In genomic region chr6:89828475-89828987, GRCh38 we compare ENCODE assay signal across 8 cellular contexts. TPM values are rescaled to one million over a fixed set of nuclear protein-coding genes. Genes with fewer than 3 reads are reported as not detected.
DNase-seq lines count a peak whose midpoint lies in the region; ATAC-seq and TF ChIP-seq lines count a peak whose summit lies in the region.
"Not testable (repeated sequence)": the region's sequence is repeated elsewhere in the genome, so short reads cannot be mapped to it uniquely, and the experiment has no call there.

No MANE protein-coding gene starts in this region.

- H3K27me3 ChIP-seq in OCI-LY3 (ENCODE audit: low read depth, low read length); heart left ventricle; mononuclear cell (ENCODE audit: insufficient read depth, low read length); sigmoid colon; vagina: not testable (repeated sequence)

- H3K27me3 Mint-ChIP-seq in activated T-cell treated with anti-CD3 and anti-CD28 coated beads, Interleukin-2, amount 50 U/mL, for 4 hours (ENCODE audit: low read depth); chondrocyte (ENCODE audit: low read depth): not testable (repeated sequence)

- not testable (repeated sequence) for TF ChIP-seq POLR2A in heart left ventricle (IDR thresholded peaks at IDR 0.05); sigmoid colon (IDR thresholded peaks at IDR 0.05); vagina (IDR thresholded peaks at IDR 0.05)

- not testable (repeated sequence) for H3K9me3 ChIP-seq in OCI-LY3 (ENCODE audit: insufficient read depth, low read length); heart left ventricle; mononuclear cell (ENCODE audit: low read depth, low read length); sigmoid colon; vagina

- H3K4me1 ChIP-seq in OCI-LY3 (ENCODE audit: low read length) = not testable (repeated sequence)
- H3K4me1 ChIP-seq in heart left ventricle (peaks cover 0 to 24% (median 10%) of the 10 kb centered on the region in 12 donors), mononuclear cell (ENCODE audit: insufficient read depth, low read length) (peaks cover 19% of the 10 kb centered on the region), sigmoid colon (peaks cover 0 to 22% (median 16%) of the 10 kb centered on the region in 4 donors), vagina (peaks cover 15% of the 10 kb centered on the region)

- peak overlapping the region; percentile 76 for H2AFZ ChIP-seq in OCI-LY3 (ENCODE audit: low read depth, low read length)

- peak overlapping the region; percentile 49 for H3K4me2 ChIP-seq in OCI-LY3 (ENCODE audit: low read length)

- DNase-seq in activated T-cell treated with anti-CD3 and anti-CD28 coated beads, Interleukin-2, amount 50 U/mL, for 4 hours; heart left ventricle; sigmoid colon; vagina (ENCODE audit: extremely low spot score in 2 of 2): not testable (repeated sequence)
- DNase-seq in chondrocyte (ENCODE audit: low spot score) = peak; percentile 39

- H3K9me3 Mint-ChIP-seq in activated T-cell treated with anti-CD3 and anti-CD28 coated beads, Interleukin-2, amount 50 U/mL, for 4 hours; chondrocyte (ENCODE audit: low read depth): not testable (repeated sequence)

- peaks cover 26% of the 10 kb centered on the region for H3K4me1 Mint-ChIP-seq in activated T-cell treated with anti-CD3 and anti-CD28 coated beads, Interleukin-2, amount 50 U/mL, for 4 hours (ENCODE audit: low read depth)
- peaks cover 31% of the 10 kb centered on the region for H3K4me1 Mint-ChIP-seq in chondrocyte (ENCODE audit: low read depth)

- intact Hi-C loops in heart left ventricle (cut with DNase I); vagina (cut with DNase I): not testable (repeated sequence)
- intact Hi-C loops in sigmoid colon (cut with DNase I) = loop anchor here (5.0 to 10.0 kb wide), 4 partner anchors 191 to 866 kb away; partner anchors contain the start of genes ANKRD6, LYRM2 and RNGTT

- H3K36me3 Mint-ChIP-seq in activated T-cell treated with anti-CD3 and anti-CD28 coated beads, Interleukin-2, amount 50 U/mL, for 4 hours (ENCODE audit: insufficient read depth); chondrocyte (ENCODE audit: low read depth): not testable (repeated sequence)

- WGBS in heart left ventricle, 4 donors = 67 to 75% (median 71%) methylated on average over 13 of the region's 13 CpGs
- WGBS in sigmoid colon, 2 donors = 25 to 54% methylated on average over 13 of the region's 13 CpGs

- H3K27ac Mint-ChIP-seq in chondrocyte (ENCODE audit: unreplicated experiment) = peak overlapping the region; percentile 94

- not testable (repeated sequence) for TF ChIP-seq CTCF in GM12875 (IDR thresholded peaks at IDR 0.05; ENCODE audit: borderline replicate concordance, insufficient read depth, low read depth, low read length); OCI-LY3 (IDR thresholded peaks at IDR 0.05; ENCODE audit: low read depth, low read length); chondrocyte (IDR thresholded peaks at IDR 0.05); heart left ventricle (IDR thresholded peaks at IDR 0.05); sigmoid colon (IDR thresholded peaks at IDR 0.05); vagina (IDR thresholded peaks at IDR 0.05)

- H3K4me3 ChIP-seq in GM12875 (ENCODE audit: low read depth, low read length) (peak overlapping the region; percentile 65), OCI-LY3 (ENCODE audit: low read length) (peak overlapping the region; percentile 95), heart left ventricle (peak overlapping the region; percentile 49 to 99 (median 74)), mononuclear cell (ENCODE audit: low read length) (peak overlapping the region; percentile 96), sigmoid colon (peak overlapping the region; percentile 33 to 89 (median 84)), vagina (peak overlapping the region; percentile 80 to 97)

- H3K9ac ChIP-seq in OCI-LY3 (ENCODE audit: low read length) = peak overlapping the region; percentile 86

- H3K36me3 ChIP-seq in OCI-LY3 (replicated peaks; ENCODE audit: low read depth, low read length) (peaks cover 10% of the 10 kb centered on the region), heart left ventricle (peaks cover 0 to 23% (median 18%) of the 10 kb centered on the region in 9 donors), sigmoid colon (peaks cover 0 to 22% (median 3%) of the 10 kb centered on the region in 4 donors)
- not testable (repeated sequence) for H3K36me3 ChIP-seq in vagina

- H4K20me1 ChIP-seq in OCI-LY3 (ENCODE audit: insufficient read depth, low read length) = not testable (repeated sequence)

- H3K4me3 Mint-ChIP-seq in activated T-cell treated with anti-CD3 and anti-CD28 coated beads, Interleukin-2, amount 50 U/mL, for 4 hours = peak overlapping the region; percentile 98
- peak overlapping the region; percentile 98 for H3K4me3 Mint-ChIP-seq in chondrocyte (ENCODE audit: unreplicated experiment)

- H3K79me2 ChIP-seq in OCI-LY3 (ENCODE audit: low read length) = peaks cover 16% of the 10 kb centered on the region

- not testable (repeated sequence) for TF ChIP-seq EP300 in sigmoid colon (IDR thresholded peaks at IDR 0.05)

- H3K27ac ChIP-seq in OCI-LY3 (ENCODE audit: low read length) (peak overlapping the region; percentile 65), heart left ventricle (peak overlapping the region in 11 of 12 donors; percentile 58 to 87 (median 83)), sigmoid colon (peak overlapping the region; percentile 75 to 89 (median 86)), vagina (peak overlapping the region; percentile 76)

- ATAC-seq in activated T-cell treated with anti-CD3 and anti-CD28 coated beads, Interleukin-2, amount 50 U/mL, for 4 hours; heart left ventricle: not testable (repeated sequence)

RNA-seq across cellular contexts. Expression of gene CASP8AP2, which starts 1.1 kb away (rescaled TPM):
- total RNA-seq in activated T-cell treated with anti-CD3 and anti-CD28 coated beads, Interleukin-2, amount 50 U/mL, for 4 hours = 10 to 100 TPM; 19.3 to 22.2 (median 19.5) TPM
- total RNA-seq in chondrocyte (14.0 to 22.9 TPM (median 14.3 TPM) in 3 replicates), heart left ventricle (10 to 100 TPM in 8 of 9 donors, 1 to 10 TPM in 1; 8.4 to 16.2 (median 12.3) TPM), mononuclear cell (16.7 TPM), sigmoid colon (10 to 100 TPM; 16.4 to 25.8 (median 20.7) TPM), vagina (21.9 TPM)
- polyA plus RNA-seq in heart left ventricle (1 to 10 TPM; 4.4 to 6.5 TPM), sigmoid colon (1 to 10 TPM; 2.1 to 6.3 (median 3.6) TPM)

RNA-seq across cellular contexts. Expression of gene MDN1, which starts 8.9 kb away (rescaled TPM):
- total RNA-seq in activated T-cell treated with anti-CD3 and anti-CD28 coated beads, Interleukin-2, amount 50 U/mL, for 4 hours = 10 to 100 TPM; 74.7 to 93.0 (median 86.3) TPM
- total RNA-seq in chondrocyte (32.2 to 35.8 TPM (median 32.9 TPM) in 3 replicates), heart left ventricle (10 to 100 TPM; 17.6 to 38.0 (median 24.4) TPM), mononuclear cell (30.7 TPM), sigmoid colon (10 to 100 TPM; 13.2 to 29.9 (median 17.5) TPM), vagina (23.8 TPM)
- polyA plus RNA-seq in heart left ventricle (10 to 100 TPM in 1 of 2 donors, 1 to 10 TPM in 1; 9.1 to 24.6 TPM), sigmoid colon (10 to 100 TPM in 1 of 3 donors, 1 to 10 TPM in 2; 3.0 to 16.5 (median 3.2) TPM)
